ENCODE assay signal across 1 cellular context in the genomic region with DNA sequence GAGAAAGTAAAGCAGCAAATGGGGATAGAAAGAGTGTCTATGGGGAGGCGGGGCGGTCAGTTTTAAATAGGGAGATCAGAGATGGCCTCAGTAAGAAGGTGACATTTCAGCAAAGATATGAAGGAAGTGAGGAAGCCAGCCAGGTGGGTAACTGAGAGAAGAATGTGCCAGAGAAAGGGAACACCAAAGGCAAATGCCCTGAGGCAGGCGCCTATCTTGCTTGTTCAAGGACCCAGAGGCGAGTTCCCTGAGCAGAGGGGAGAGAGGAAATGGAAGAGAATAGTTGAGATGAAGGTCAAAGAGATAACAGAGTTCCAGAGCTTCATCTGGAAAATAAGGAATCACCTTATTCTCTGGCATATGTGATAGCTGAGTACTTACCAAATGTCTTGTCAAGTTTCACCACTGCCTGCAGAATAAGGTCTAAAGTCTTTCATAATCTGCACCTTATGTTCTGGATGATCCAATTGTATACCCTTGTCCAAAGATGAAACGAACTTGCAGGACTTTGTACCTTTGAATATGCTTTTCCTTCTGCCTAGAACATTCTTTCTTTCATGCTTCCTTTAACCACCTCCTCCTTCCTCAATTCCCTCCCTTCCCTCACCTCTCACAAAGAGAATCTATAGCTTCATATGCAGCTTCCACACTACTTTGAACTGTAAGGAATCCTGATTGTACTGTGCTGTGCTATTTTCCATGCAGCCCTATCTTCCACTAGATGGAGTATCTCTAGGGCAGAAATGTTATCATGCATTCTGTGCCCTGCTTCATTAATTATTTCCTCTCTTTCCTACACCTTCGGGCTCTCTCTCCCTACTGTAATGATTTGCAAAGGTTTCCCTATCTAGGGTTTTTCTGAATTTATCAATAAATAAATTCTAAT.
TF ChIP-seq lines count a peak whose summit lies in the region.

No MANE protein-coding gene starts in this region.

TF ChIP-seq in GM23338, 12 proteins besides CTCF, POLR2A, EP300 and RAD21 (continued from another document):
- no peak for TF ChIP-seq ZNF462 (CRISPR knock-in tag; IDR thresholded peaks at IDR 0.05)
- no peak for TF ChIP-seq REST (IDR thresholded peaks at IDR 0.05; ENCODE audit: unreplicated experiment)
- no peak for TF ChIP-seq ZNF114 (CRISPR knock-in tag; IDR thresholded peaks at IDR 0.05)
- no peak for TF ChIP-seq POLR2AphosphoS5 (IDR thresholded peaks at IDR 0.05; ENCODE audit: low read depth)
- no peak for TF ChIP-seq NANOG (IDR thresholded peaks at IDR 0.05; ENCODE audit: borderline replicate concordance)
- no peak for TF ChIP-seq STAT1 (IDR thresholded peaks at IDR 0.05; ENCODE audit: unreplicated experiment)
- no peak for TF ChIP-seq JUNB (IDR thresholded peaks at IDR 0.05; ENCODE audit: unreplicated experiment)
- no peak for TF ChIP-seq CREB1 (CRISPR knock-in tag; IDR thresholded peaks at IDR 0.05; ENCODE audit: low read depth)
- no peak for TF ChIP-seq ZNF331 (CRISPR knock-in tag; IDR thresholded peaks at IDR 0.05; ENCODE audit: low read depth)
- no peak for TF ChIP-seq EZH2 (IDR thresholded peaks at IDR 0.05; ENCODE audit: low read depth, unreplicated experiment)
